In the genomic region with DNA sequence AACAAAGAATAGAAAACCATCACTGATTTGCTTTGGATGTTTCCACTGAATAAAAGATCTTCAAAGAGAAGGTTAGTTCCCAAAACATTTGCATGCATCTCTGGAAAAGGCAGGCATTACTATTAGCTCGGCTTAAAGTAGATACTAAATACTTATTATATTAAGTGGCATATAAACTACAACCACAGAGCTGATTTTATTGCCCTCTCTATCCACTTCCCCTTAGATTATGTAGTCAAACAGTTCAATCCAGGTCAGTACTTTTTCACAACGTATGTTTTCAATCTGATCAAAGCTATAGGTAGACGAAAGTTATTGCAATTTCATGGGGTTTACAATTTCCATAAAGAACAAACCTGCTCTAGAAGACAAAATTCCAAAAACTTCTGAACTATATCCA, we compare ENCODE assay signal across 8 cellular contexts. TPM values are rescaled to one million over a fixed set of nuclear protein-coding genes. Genes with fewer than 3 reads are reported as not detected.
DNase-seq lines count a peak whose midpoint lies in the region; ATAC-seq and TF ChIP-seq lines count a peak whose summit lies in the region.

No MANE protein-coding gene starts in this region.

- H3K27me3 ChIP-seq in effector memory CD4-positive, alpha-beta T cell (replicated peaks; ENCODE audit: control insufficient read depth, insufficient read depth, low read length, poor library complexity, severe bottlenecking), result no peaks in the 10 kb centered on the region
- no peaks in the 10 kb centered on the region for H3K27me3 ChIP-seq in osteoblast (ENCODE audit: insufficient read depth, low read length)

- H3K36me3 ChIP-seq in effector memory CD4-positive, alpha-beta T cell (ENCODE audit: control insufficient read depth, insufficient read depth, low read length), result peaks cover 5% of the 10 kb centered on the region
- peaks cover 5% of the 10 kb centered on the region for H3K36me3 ChIP-seq in osteoblast (ENCODE audit: insufficient read depth, low read length)

- ATAC-seq in GM21367 (IDR thresholded peaks at IDR 0.05; ENCODE audit: unreplicated experiment), result no peak

- peak overlapping the region; percentile 89 for H3K27ac ChIP-seq in effector memory CD4-positive, alpha-beta T cell (ENCODE audit: insufficient read depth, low read length, poor library complexity, severe bottlenecking)
- peak overlapping the region; percentile 88 for H3K27ac ChIP-seq in osteoblast (ENCODE audit: low read depth, low read length)

- CTCF ChIA-PET in HEK293T (lab: Yijun Ruan, JAX), result no interaction called here

- peak overlapping the region; percentile 96 for H3K4me2 ChIP-seq in osteoblast (ENCODE audit: insufficient read depth, low read length)

- H3K9me3 ChIP-seq in effector memory CD4-positive, alpha-beta T cell (ENCODE audit: control insufficient read depth, low read length), result no peaks in the 10 kb centered on the region
- no peaks in the 10 kb centered on the region for H3K9me3 ChIP-seq in osteoblast (ENCODE audit: low read depth, low read length)

- POLR2A ChIA-PET in HEK293T (lab: Yijun Ruan, JAX), result interaction anchor here (0.6 kb wide), 1 partner anchor 856 kb away, joined by 3 read pairs; no protein-coding TSS in a partner anchor

- H3K4me3 ChIP-seq in effector memory CD4-positive, alpha-beta T cell (ENCODE audit: insufficient read depth, low read depth, low read length, poor library complexity, severe bottlenecking), result peak overlapping the region; percentile 75
- H3K4me3 ChIP-seq in osteoblast (ENCODE audit: insufficient read depth, low read length), result peak overlapping the region; percentile 88

- peaks cover 32% of the 10 kb centered on the region for H3K4me1 ChIP-seq in effector memory CD4-positive, alpha-beta T cell (ENCODE audit: control insufficient read depth, insufficient read depth, low read length, poor library complexity, severe bottlenecking)
- H3K4me1 ChIP-seq in osteoblast (ENCODE audit: insufficient read depth, low read length), result peaks cover 39% of the 10 kb centered on the region

- DNase-seq in ELR (ENCODE audit: low read depth) (peak; percentile 29), NCI-H82 treated with DMSO at 0.1 percent for 48 hours (lab: John Stamatoyannopoulos, UW; ENCODE audit: unreplicated experiment) (peak; percentile 34), osteoblast (ENCODE audit: insufficient read length, low spot score, missing footprints) (no peak), SW480 (ENCODE audit: low spot score) (no peak), HEK293T (ENCODE audit: extremely low spot score) (no peak), SIG-M5 treated with dmso at 0.1 percent for 504 hours (lab: John Stamatoyannopoulos, UW; ENCODE audit: unreplicated experiment) (no peak)
- no peak for DNase-seq in effector memory CD4-positive, alpha-beta T cell

- TF ChIP-seq CTCF in osteoblast (IDR thresholded peaks at IDR 0.05; ENCODE audit: extremely low read depth, low read depth, low read length), result no peak

- H3K79me2 ChIP-seq in osteoblast (ENCODE audit: insufficient read depth, low read length), result peaks cover 33% of the 10 kb centered on the region

- no peaks in the 10 kb centered on the region for H4K20me1 ChIP-seq in osteoblast (ENCODE audit: insufficient read depth, low read length)

- no peak overlapping the region for H2AFZ ChIP-seq in osteoblast (ENCODE audit: low read length)

TF ChIP-seq in HEK293T, 16 proteins besides CTCF, POLR2A, EP300 and RAD21:
- no peak for TF ChIP-seq TARDBP (IDR thresholded peaks at IDR 0.05)
- no peak for TF ChIP-seq HDGF (IDR thresholded peaks at IDR 0.05; ENCODE audit: borderline replicate concordance)
- no peak for TF ChIP-seq ZNF384 (IDR thresholded peaks at IDR 0.05)
- no peak for TF ChIP-seq FOXM1 (IDR thresholded peaks at IDR 0.05; ENCODE audit: borderline replicate concordance)
- TF ChIP-seq L3MBTL2 (conservative IDR thresholded peaks at IDR 0.05), result no peak
- TF ChIP-seq, protein P1, sequence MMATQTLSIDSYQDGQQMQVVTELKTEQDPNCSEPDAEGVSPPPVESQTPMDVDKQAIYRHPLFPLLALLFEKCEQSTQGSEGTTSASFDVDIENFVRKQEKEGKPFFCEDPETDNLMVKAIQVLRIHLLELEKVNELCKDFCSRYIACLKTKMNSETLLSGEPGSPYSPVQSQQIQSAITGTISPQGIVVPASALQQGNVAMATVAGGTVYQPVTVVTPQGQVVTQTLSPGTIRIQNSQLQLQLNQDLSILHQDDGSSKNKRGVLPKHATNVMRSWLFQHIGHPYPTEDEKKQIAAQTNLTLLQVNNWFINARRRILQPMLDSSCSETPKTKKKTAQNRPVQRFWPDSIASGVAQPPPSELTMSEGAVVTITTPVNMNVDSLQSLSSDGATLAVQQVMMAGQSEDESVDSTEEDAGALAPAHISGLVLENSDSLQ (IDR thresholded peaks at IDR 0.05), result no peak
- no peak for TF ChIP-seq FOXK2 (IDR thresholded peaks at IDR 0.05)
- TF ChIP-seq CTBP1 (IDR thresholded peaks at IDR 0.05; ENCODE audit: borderline replicate concordance), result no peak
- no peak for TF ChIP-seq SUZ12 (IDR thresholded peaks at IDR 0.05)

RNA-seq across cellular contexts. Expression of a gene that starts 1.3 kb away (rescaled TPM):
- 22.7 and 28.2 TPM in 2 replicates for total RNA-seq in osteoblast

RNA-seq across cellular contexts. Expression of a gene that starts 54.8 kb away (rescaled TPM):
- 41.5 and 56.5 TPM in 2 replicates for total RNA-seq in osteoblast

Comparison
In these comparisons a context has a peak if more than half of its experiments do, and no peak if none do; other contexts are left out.
1. DNase-seq: peak in ELR (single experiment) and NCI-H82 treated with DMSO at 0.1 percent for 48 hours (single experiment); none in effector memory CD4-positive, alpha-beta T cell (0 of 3), osteoblast (single experiment), SW480 (single experiment), HEK293T (single experiment) and SIG-M5 treated with dmso at 0.1 percent for 504 hours (single experiment).